ENCODE assay signal across 22 cellular contexts in the genomic region with DNA sequence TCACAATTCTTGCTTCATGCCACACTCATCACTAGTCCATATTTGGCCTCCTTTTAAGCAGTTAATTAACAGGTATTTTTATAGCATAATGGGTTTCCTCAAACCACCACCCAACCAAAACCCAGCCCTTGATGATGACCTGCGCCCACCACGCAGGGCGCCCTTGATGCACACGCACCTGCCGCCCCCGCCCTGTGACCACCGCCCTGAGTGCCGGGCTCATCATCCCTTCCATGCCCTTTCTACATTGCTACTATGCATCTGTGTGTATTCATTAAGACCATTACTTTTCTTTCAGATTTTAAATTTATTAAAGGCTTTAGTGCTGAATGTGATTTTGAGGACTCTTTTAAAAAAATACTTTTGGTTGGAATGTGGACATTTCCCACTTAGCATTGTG.
DNase-seq lines count a peak whose midpoint lies in the region; ATAC-seq, FAIRE-seq and TF ChIP-seq lines count a peak whose summit lies in the region.
"Had no signal": no experiment of that assay in that cellular context is flagged by ENCODE, and none has a peak within 500 bp of the region (broad histone marks: within the 10 kb centered on the region; RNA-seq: fewer than 3 reads in every experiment).

No MANE protein-coding gene starts in this region.

- H3K9ac ChIP-seq in HepG2 (ENCODE audit: insufficient read depth, low read depth, low read length): no peak overlapping the region

- peaks cover 2% of the 10 kb centered on the region for H3K79me2 ChIP-seq in HepG2 (ENCODE audit: insufficient read depth, low read length)

- TF ChIP-seq CTCF in HepG2 (CRISPR knock-in tag; IDR thresholded peaks at IDR 0.05) (no peak), right lobe of liver (IDR thresholded peaks at IDR 0.05) (no peak), lower lobe of right lung (IDR thresholded peaks at IDR 0.05) (no peak)
- TF ChIP-seq CTCF in activated CD8-positive, alpha-beta T cell treated with anti-CD3 and anti-CD28 coated beads for 36 hours (IDR thresholded peaks at IDR 0.05): no peak

- peaks cover 8% of the 10 kb centered on the region for H3K9me3 Mint-ChIP-seq in activated CD8-positive, alpha-beta T cell treated with anti-CD3 and anti-CD28 coated beads for 36 hours

- H3K27me3 ChIP-seq in HepG2 (ENCODE audit: control insufficient read depth in 1 of 2, insufficient read depth in 2 of 2, low read length in 2 of 2) (no peaks in the 10 kb centered on the region), right lobe of liver (no peaks in the 10 kb centered on the region), lower lobe of right lung (ENCODE audit: low read depth) (no peaks in the 10 kb centered on the region)
- H3K27me3 ChIP-seq: esophagus muscularis mucosa, SJSA1, upper lobe of left lung had no signal

- H3K4me2 ChIP-seq in HepG2 (ENCODE audit: low read depth, low read length): no peak overlapping the region

- no peaks in the 10 kb centered on the region for H4K20me1 ChIP-seq in HepG2 (ENCODE audit: insufficient read depth, low read length)

- no peak overlapping the region for H3K4me3 Mint-ChIP-seq in activated CD8-positive, alpha-beta T cell treated with anti-CD3 and anti-CD28 coated beads for 36 hours
- H3K4me3 Mint-ChIP-seq: activated CD8-positive, alpha-beta memory T cell treated with anti-CD3 and anti-CD28 coated beads, Interleukin-2, amount 10 ng/mL, durations not matched to agents 7 days and 5 days; nephron progenitor cell had no signal

- FAIRE-seq in HepG2 (lab: Jason Lieb, UNC): no peak
- FAIRE-seq: H54, RCC 7860 had no signal

- TF ChIP-seq POLR2A in HepG2 (IDR thresholded peaks at IDR 0.05; ENCODE audit: insufficient read depth in 1 of 2, low read depth in 2 of 2, low read length in 2 of 2): no peak
- no peak for TF ChIP-seq POLR2A in right lobe of liver (IDR thresholded peaks at IDR 0.05)

- in situ Hi-C loops in HepG2 (cut with HindIII; ENCODE audit: extremely low pct_ligation_motif_present, low pct_unique_long_range_greater_than_20kb): no loop called here

- H3K4me1 Mint-ChIP-seq in activated CD8-positive, alpha-beta T cell treated with anti-CD3 and anti-CD28 coated beads for 36 hours (ENCODE audit: low read depth): peaks cover 88% of the 10 kb centered on the region

- peaks cover 32% of the 10 kb centered on the region for H3K36me3 Mint-ChIP-seq in activated CD8-positive, alpha-beta T cell treated with anti-CD3 and anti-CD28 coated beads for 36 hours (ENCODE audit: low read depth)

- CTCF ChIA-PET in HepG2 (lab: Yijun Ruan, JAX; ENCODE audit: low intra/inter-chr PET ratio, low total read pairs): no interaction called here
- CTCF ChIA-PET in activated CD8-positive, alpha-beta T cell treated with anti-CD3 and anti-CD28 coated beads for 36 hours (lab: Charles Lee): interaction anchor here (1.6 kb wide), 1 partner anchor 13 kb away, joined by 7 read pairs; no protein-coding TSS in a partner anchor

- intact Hi-C loops in HepG2 (cut with micrococcal nuclease; ENCODE audit: unreplicated experiment) (no loop called here), right lobe of liver (cut with DNase I) (no loop called here), lower lobe of right lung (cut with DNase I) (no loop called here)
- intact Hi-C loops in activated CD8-positive, alpha-beta T cell treated with anti-CD3 and anti-CD28 coated beads for 36 hours (cut with micrococcal nuclease): loop anchor here (10.0 kb wide), 2 partner anchors 108 to 112 kb away; no protein-coding TSS in a partner anchor

- POLR2A ChIA-PET in HepG2 (lab: Yijun Ruan, JAX): no interaction called here
- POLR2A ChIA-PET in activated CD8-positive, alpha-beta T cell treated with anti-CD3 and anti-CD28 coated beads for 36 hours (lab: Charles Lee): interaction anchor here (1.2 kb wide), 1 partner anchor 12 kb away, joined by 4 read pairs; no protein-coding TSS in a partner anchor

- TF ChIP-seq EP300 in HepG2 (IDR thresholded peaks at IDR 0.05; ENCODE audit: low read depth in 2 of 2, low read length in 2 of 2) (no peak), HepG2 (CRISPR knock-in tag; IDR thresholded peaks at IDR 0.05; ENCODE audit: borderline replicate concordance) (no peak)

- DNase-seq in HepG2 (ENCODE audit: low spot score) (no peak), right lobe of liver (no peak), lower lobe of right lung (peak; percentile 13), substantia nigra (lab: John Stamatoyannopoulos, UW) (no peak), activated gamma-delta T cell treated with Interleukin-2 at 50 U/mL for 16 hours (no peak), HUDEP-2 (lab: John Stamatoyannopoulos, UW; ENCODE audit: unreplicated experiment in 76 of 76) (no peak)
- no peak for DNase-seq in activated CD8-positive, alpha-beta T cell treated with anti-CD3 and anti-CD28 coated beads for 36 hours
- DNase-seq: activated CD8-positive, alpha-beta memory T cell treated with anti-CD3 and anti-CD28 coated beads, Interleukin-2, amount 10 ng/mL, durations not matched to agents 7 days and 5 days; effector CD8-positive, alpha-beta T cell; KG1; mesendoderm; nephron progenitor cell; posterior cingulate gyrus; stimulated activated naive CD8-positive, alpha-beta T cell treated with anti-CD3 and anti-CD28 coated beads, Interleukin-15, Interleukin-2, amounts not matched to agents 100 U/mL and 50 U/mL, for 24 hours; T-helper 9 cell; upper lobe of left lung had no signal

- H3K36me3 ChIP-seq in HepG2 (replicated peaks in 1 of 2; ENCODE audit: control insufficient read depth in 1 of 2, insufficient read depth in 2 of 2, low read length in 2 of 2) (peaks cover 3 to 8% of the 10 kb centered on the region in 2 experiments; a peak in 3 of 5 replicates), right lobe of liver (no peaks in the 10 kb centered on the region), lower lobe of right lung (no peaks in the 10 kb centered on the region)
- H3K36me3 ChIP-seq: esophagus muscularis mucosa, upper lobe of left lung had no signal

- H3K27me3 Mint-ChIP-seq in activated CD8-positive, alpha-beta T cell treated with anti-CD3 and anti-CD28 coated beads for 36 hours: no peaks in the 10 kb centered on the region
- H3K27me3 Mint-ChIP-seq: activated CD8-positive, alpha-beta memory T cell treated with anti-CD3 and anti-CD28 coated beads, Interleukin-2, amount 10 ng/mL, durations not matched to agents 7 days and 5 days had no signal

- H3K27ac Mint-ChIP-seq in activated CD8-positive, alpha-beta T cell treated with anti-CD3 and anti-CD28 coated beads for 36 hours: peak overlapping the region; percentile 24
- H3K27ac Mint-ChIP-seq: nephron progenitor cell had no signal

- no peak for TF ChIP-seq RAD21 in HepG2 (CRISPR knock-in tag; IDR thresholded peaks at IDR 0.05)

- no peak overlapping the region for H2AFZ ChIP-seq in HepG2 (ENCODE audit: low read length)

- 90% methylated on average over 8 of the region's 8 CpGs for WGBS in HepG2 (ENCODE audit: low lambda C conversion rate)
- WGBS in right lobe of liver (ENCODE audit: insufficient coverage, low coverage, low lambda C conversion rate, missing lambda C conversion rate): 90% methylated on average over 7 of the region's 8 CpGs

- no peaks in the 10 kb centered on the region for H3K9me3 ChIP-seq in HepG2 (ENCODE audit: low read length)
- H3K9me3 ChIP-seq in right lobe of liver: no peaks in the 10 kb centered on the region
- H3K9me3 ChIP-seq in lower lobe of right lung: no peaks in the 10 kb centered on the region
- H3K9me3 ChIP-seq: esophagus muscularis mucosa, SJSA1, upper lobe of left lung had no signal

- H3K4me1 ChIP-seq in HepG2 (ENCODE audit: insufficient read depth, low read length) (peaks cover 28% of the 10 kb centered on the region), right lobe of liver (no peaks in the 10 kb centered on the region), lower lobe of right lung (peaks cover 47% of the 10 kb centered on the region)

- no peak overlapping the region for H3K27ac ChIP-seq in HepG2 (ENCODE audit: extremely low read length, insufficient read depth, low read length)
- H3K27ac ChIP-seq in right lobe of liver: no peak overlapping the region
- no peak overlapping the region for H3K27ac ChIP-seq in lower lobe of right lung
- H3K27ac ChIP-seq in substantia nigra (ENCODE audit: low read depth, low read length, poor library complexity, severe bottlenecking): peak overlapping the region; percentile 44
- H3K27ac ChIP-seq: esophagus muscularis mucosa, SJSA1, upper lobe of left lung had no signal

- no TSS peak for BruUV-seq in HepG2 (replicated peaks; lab: Mats Ljungman, UMichigan)

- ATAC-seq in HepG2 (no peak), right lobe of liver (no peak), lower lobe of right lung (no peak), HG03025 (IDR thresholded peaks at IDR 0.05; ENCODE audit: low FRiP score, unreplicated experiment) (no peak)
- ATAC-seq in activated CD8-positive, alpha-beta T cell treated with anti-CD3 and anti-CD28 coated beads for 36 hours: no peak
- ATAC-seq: activated CD8-positive, alpha-beta memory T cell treated with anti-CD3 and anti-CD28 coated beads, Interleukin-2, amount 10 ng/mL, durations not matched to agents 7 days and 5 days; stimulated activated naive CD8-positive, alpha-beta T cell treated with anti-CD3 and anti-CD28 coated beads, Interleukin-15, Interleukin-2, amounts not matched to agents 100 U/mL and 50 U/mL, for 24 hours had no signal

- H3K4me3 ChIP-seq in HepG2 (replicated peaks in 1 of 3; ENCODE audit: insufficient read depth in 1 of 3, low read depth in 2 of 3, low read length in 3 of 3) (no peak overlapping the region), right lobe of liver (no peak overlapping the region), lower lobe of right lung (no peak overlapping the region)
- H3K4me3 ChIP-seq: esophagus muscularis mucosa, SJSA1, skin epidermis, upper lobe of left lung had no signal

TF ChIP-seq in HepG2, 621 proteins besides CTCF, POLR2A, EP300 and RAD21:
- TF ChIP-seq, protein P1, sequence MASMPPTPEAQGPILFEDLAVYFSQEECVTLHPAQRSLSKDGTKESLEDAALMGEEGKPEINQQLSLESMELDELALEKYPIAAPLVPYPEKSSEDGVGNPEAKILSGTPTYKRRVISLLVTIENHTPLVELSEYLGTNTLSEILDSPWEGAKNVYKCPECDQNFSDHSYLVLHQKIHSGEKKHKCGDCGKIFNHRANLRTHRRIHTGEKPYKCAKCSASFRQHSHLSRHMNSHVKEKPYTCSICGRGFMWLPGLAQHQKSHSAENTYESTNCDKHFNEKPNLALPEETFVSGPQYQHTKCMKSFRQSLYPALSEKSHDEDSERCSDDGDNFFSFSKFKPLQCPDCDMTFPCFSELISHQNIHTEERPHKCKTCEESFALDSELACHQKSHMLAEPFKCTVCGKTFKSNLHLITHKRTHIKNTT (CRISPR knock-in tag; IDR thresholded peaks at IDR 0.05): no peak
- peak; percentile 41 for TF ChIP-seq HNRNPLL (IDR thresholded peaks at IDR 0.05; ENCODE audit: low read depth, low read length, poor library complexity, severe bottlenecking)
- no peak for TF ChIP-seq ESRRA (CRISPR knock-in tag; IDR thresholded peaks at IDR 0.05; ENCODE audit: low read depth)
- TF ChIP-seq RFXAP (CRISPR knock-in tag; IDR thresholded peaks at IDR 0.05; ENCODE audit: borderline replicate concordance): no peak
